Comparison of ENCODE assay signal across 7 cellular contexts in the genomic region with DNA sequence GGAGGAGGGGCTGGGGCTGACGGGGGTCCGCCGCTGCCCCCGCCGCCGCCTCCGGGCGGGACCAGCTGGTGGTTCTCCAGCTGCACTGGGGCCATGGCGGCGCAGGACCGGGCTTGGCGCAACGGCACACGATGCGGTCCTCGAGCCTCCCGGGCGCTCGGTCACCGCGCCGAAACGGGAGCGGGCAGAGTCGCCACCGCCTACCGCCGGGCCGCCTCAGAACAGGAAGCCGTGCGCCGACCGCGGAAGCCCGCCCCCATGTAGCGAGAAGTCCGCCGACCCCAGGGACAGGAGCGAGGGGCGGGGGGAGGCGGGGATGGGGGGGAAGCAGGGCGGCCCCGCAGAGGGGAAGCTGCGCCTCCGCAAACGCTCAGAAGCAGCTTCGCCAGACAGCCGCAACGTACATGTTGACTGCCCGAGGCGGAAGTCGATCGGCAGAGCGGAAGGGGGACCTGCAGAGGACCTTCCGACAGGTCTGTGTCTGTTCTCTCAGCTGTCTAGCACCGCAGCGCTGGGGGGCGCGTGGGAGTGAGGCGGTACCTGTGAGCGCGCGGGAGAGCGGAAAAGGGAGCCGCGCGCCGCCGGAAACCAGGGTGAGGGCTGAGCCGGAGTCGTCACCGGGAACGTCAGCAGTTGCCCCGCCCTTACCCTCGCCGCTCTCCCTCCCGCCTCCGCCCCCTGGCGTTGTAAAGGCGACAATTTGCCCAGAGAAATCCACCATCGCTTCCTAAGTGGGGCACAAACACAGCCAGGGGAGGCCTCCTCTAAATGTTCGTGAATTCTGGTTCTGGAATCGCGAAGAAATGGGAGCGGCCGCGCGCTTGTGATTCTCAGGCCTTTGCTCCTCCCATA. TPM values are rescaled to one million over a fixed set of nuclear protein-coding genes. Genes with fewer than 3 reads are reported as not detected.
A peak's percentile ranks its signal among the peaks of the same experiment; 100 is the strongest.
DNase-seq lines count a peak whose midpoint lies in the region; ATAC-seq and TF ChIP-seq lines count a peak whose summit lies in the region.

A gene (minus strand): TSS at position 225 of the 852 bp plus-strand sequence. CDS start 130 bp downstream, at position 95.

- no peaks in the 10 kb centered on the region for H3K9me2 ChIP-seq in hepatocyte (replicated peaks; ENCODE audit: insufficient read depth)

- peak; percentile 39 for TF ChIP-seq CTCF in hepatocyte (IDR thresholded peaks at IDR 0.05; ENCODE audit: poor library complexity)
- TF ChIP-seq CTCF in retinal pigment epithelial cell (conservative IDR thresholded peaks at IDR 0.05; ENCODE audit: low read depth, low read length), result peak; percentile 69

- peaks cover 42% of the 10 kb centered on the region for H3K79me2 ChIP-seq in hepatocyte

- H3K4me3 ChIP-seq in hepatocyte (peak within 1 kb of the TSS; percentile 77), retinal pigment epithelial cell (ENCODE audit: low read length) (peak within 1 kb of the TSS; percentile 82)

- H4K20me1 ChIP-seq in hepatocyte (ENCODE audit: insufficient read depth, poor library complexity, severe bottlenecking), result peaks cover 10% of the 10 kb centered on the region

- peak within 1 kb of the TSS; percentile 99 for H3K27ac ChIP-seq in hepatocyte

- peaks cover 6% of the 10 kb centered on the region for H3K4me1 ChIP-seq in hepatocyte (ENCODE audit: insufficient read depth)

- DNase-seq in NCI-H2029 treated with DMSO at 0.1 percent for 48 hours (lab: John Stamatoyannopoulos, UW) (peak; percentile 33), T-helper 9 cell (peak; percentile 94), astrocyte of the hippocampus (ENCODE audit: low read depth, low spot score) (peak; percentile 94), hepatocyte (ENCODE audit: low spot score) (peak; percentile 93), retinal pigment epithelial cell (ENCODE audit: low read depth) (peak; percentile 45)

- no peaks in the 10 kb centered on the region for H3K9me3 ChIP-seq in hepatocyte (ENCODE audit: low read depth)

- H3K4me2 ChIP-seq in hepatocyte, result peak within 1 kb of the TSS; percentile 80

- no peaks in the 10 kb centered on the region for H3K36me3 ChIP-seq in hepatocyte (replicated peaks; ENCODE audit: insufficient read depth, low read depth)

- WGBS in hepatocyte (ENCODE audit: low lambda C conversion rate, missing lambda C conversion rate), result 55% methylated on average over 64 of the region's 88 CpGs

- no peaks in the 10 kb centered on the region for H3K27me3 ChIP-seq in hepatocyte

- H2AFZ ChIP-seq in hepatocyte, result peak within 1 kb of the TSS; percentile 62

- ATAC-seq in GM18508 (IDR thresholded peaks at IDR 0.05; ENCODE audit: insufficient read depth, unreplicated experiment) (peak; percentile 76), HG03025 (IDR thresholded peaks at IDR 0.05; ENCODE audit: low FRiP score, unreplicated experiment) (peak; percentile 93)

RNA-seq across cellular contexts. Expression of the gene that starts here (rescaled TPM):
- 27.4 and 31.9 TPM in 2 replicates for total RNA-seq in hepatocyte
- 8.5 and 16.0 TPM in 2 replicates for polyA plus RNA-seq in hepatocyte

Comparison
In these comparisons a context has a peak if more than half of its experiments do, and no peak if none do; other contexts are left out.
1. Peak in every context shown above with its lines: DNase-seq, ATAC-seq, H3K4me3 ChIP-seq and H3K27ac ChIP-seq.
2. DNase-seq: peak in every context shown above with its lines; median percentile 94 in T-helper 9 cell; 94 in astrocyte of the hippocampus; 93 in hepatocyte; 45 in retinal pigment epithelial cell; 33 in NCI-H2029 treated with DMSO at 0.1 percent for 48 hours.